Comparison of ENCODE assay signal across 12 cellular contexts in the genomic region with DNA sequence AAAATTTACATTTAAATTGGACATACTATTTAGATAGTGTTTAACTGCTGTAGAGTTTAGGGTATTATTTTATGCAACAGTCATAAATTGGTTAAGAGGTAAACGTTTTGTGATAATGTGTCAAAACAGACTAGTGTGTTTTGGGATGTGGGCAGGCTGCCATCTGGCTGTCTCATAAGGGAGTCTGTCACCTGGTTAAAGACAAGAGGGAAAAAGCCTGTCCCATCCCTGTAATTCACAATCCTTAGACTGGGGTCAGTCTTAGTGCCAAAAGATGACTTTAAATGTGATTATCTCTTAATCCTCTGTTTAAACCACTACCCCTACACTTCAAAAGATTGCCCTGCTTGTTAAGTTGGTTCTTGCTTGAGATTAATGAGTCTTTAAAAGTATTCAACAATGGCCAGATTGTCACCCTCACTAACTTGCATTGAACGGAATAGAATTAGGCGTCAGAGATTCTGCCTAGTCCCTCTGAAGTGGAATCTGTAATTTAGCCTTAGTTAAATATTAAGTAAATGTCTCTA. TPM values are rescaled to one million over a fixed set of nuclear protein-coding genes. Genes with fewer than 3 reads are reported as not detected.
A peak's percentile ranks its signal among the peaks of the same experiment; 100 is the strongest.
DNase-seq lines count a peak whose midpoint lies in the region; ATAC-seq, FAIRE-seq and TF ChIP-seq lines count a peak whose summit lies in the region.
"Had no signal": no experiment of that assay in that cellular context is flagged by ENCODE, and none has a peak within 500 bp of the region (broad histone marks: within the 10 kb centered on the region; RNA-seq: fewer than 3 reads in every experiment).

No MANE protein-coding gene starts in this region.

- H3K36me3 ChIP-seq in hepatocyte (replicated peaks; ENCODE audit: insufficient read depth, low read depth): no peaks in the 10 kb centered on the region
- H3K36me3 ChIP-seq: heart left ventricle had no signal

- H3K4me1 ChIP-seq in hepatocyte (ENCODE audit: insufficient read depth): no peaks in the 10 kb centered on the region

- no peak for FAIRE-seq in urothelium cell line (lab: Jason Lieb, UNC)

- WGBS in hepatocyte (ENCODE audit: low lambda C conversion rate, missing lambda C conversion rate): 36% methylated on average over 3 of the region's 3 CpGs

- no peak overlapping the region for H2AFZ ChIP-seq in hepatocyte

- H3K79me2 ChIP-seq in hepatocyte: no peaks in the 10 kb centered on the region

- no peaks in the 10 kb centered on the region for H3K9me3 ChIP-seq in hepatocyte (ENCODE audit: low read depth)
- H3K9me3 ChIP-seq: heart left ventricle had no signal

- no peak overlapping the region for H3K4me3 ChIP-seq in hepatocyte
- H3K4me3 ChIP-seq: heart left ventricle had no signal

- no peak overlapping the region for H3K4me2 ChIP-seq in hepatocyte

- TF ChIP-seq CTCF in hepatocyte (IDR thresholded peaks at IDR 0.05; ENCODE audit: poor library complexity): peak; percentile 17

- DNase-seq in DMS53 (lab: John Stamatoyannopoulos, UW) (peak; percentile 41), DMS53 treated with DMSO at 0.1 percent for 48 hours (lab: John Stamatoyannopoulos, UW; ENCODE audit: unreplicated experiment) (no peak), NCI-H524 treated with DMSO at 0.1 percent for 48 hours (lab: John Stamatoyannopoulos, UW) (peak; percentile 98), hepatocyte (ENCODE audit: low spot score) (no peak), urothelium cell line (ENCODE audit: low spot score) (no peak), ecto neural progenitor cell (ENCODE audit: low spot score) (no peak)
- DNase-seq: activated CD4-positive, alpha-beta T cell treated with anti-CD3 and anti-CD28 coated beads for 1 hour; activated naive CD4-positive, alpha-beta T cell treated with anti-CD3 and anti-CD28 coated beads, Interleukin-2, amount 10 ng/mL, durations not matched to agents 7 days and 5 days had no signal

- H4K20me1 ChIP-seq in hepatocyte (ENCODE audit: insufficient read depth, poor library complexity, severe bottlenecking): no peaks in the 10 kb centered on the region

- H3K27me3 ChIP-seq in hepatocyte: peaks cover 5% of the 10 kb centered on the region

- ATAC-seq in GM21619 (IDR thresholded peaks at IDR 0.05; ENCODE audit: unreplicated experiment) (peak; percentile 39), GM21786 (IDR thresholded peaks at IDR 0.05; ENCODE audit: unreplicated experiment) (no peak)
- ATAC-seq: heart left ventricle had no signal

- H3K9me2 ChIP-seq in hepatocyte (replicated peaks; ENCODE audit: insufficient read depth): no peaks in the 10 kb centered on the region

- no peak overlapping the region for H3K27ac ChIP-seq in hepatocyte
- H3K27ac ChIP-seq: 22Rv1, heart left ventricle had no signal

RNA-seq across cellular contexts. Expression of a gene that starts 59.2 kb away (rescaled TPM):
- total RNA-seq in hepatocyte: 1.8 and 2.4 TPM in 2 replicates
- polyA plus RNA-seq in hepatocyte: 0.71 and 1.4 TPM in 2 replicates

Comparison
In these comparisons a context has a peak if more than half of its experiments do, and no peak if none do; other contexts are left out.
1. DNase-seq: peak in DMS53 (single experiment) and NCI-H524 treated with DMSO at 0.1 percent for 48 hours (single experiment); none in DMS53 treated with DMSO at 0.1 percent for 48 hours (single experiment), hepatocyte (single experiment), urothelium cell line (single experiment) and ecto neural progenitor cell (single experiment).